ENCODE assay signal across 22 cellular contexts in genomic region chr20:54662064-54662463, GRCh38.
"Had no signal": no experiment of that assay in that cellular context is flagged by ENCODE, and none has a peak within 500 bp of the region (broad histone marks: within the 10 kb centered on the region; RNA-seq: fewer than 3 reads in every experiment).

No MANE protein-coding gene starts in this region.

- H3K27ac ChIP-seq: body of pancreas, dorsolateral prefrontal cortex, lower lobe of right lung, skin epidermis, transverse colon, vagina had no signal

- H3K36me3 ChIP-seq: lower lobe of right lung, transverse colon, vagina had no signal

- H3K9me3 ChIP-seq: body of pancreas, lower lobe of right lung, transverse colon, vagina had no signal

- ATAC-seq: activated T-cell treated with anti-CD3 and anti-CD28 coated beads, Interleukin-2, amount 50 U/mL, for 4 hours; body of pancreas; left cardiac atrium; lower lobe of right lung; natural killer cell treated with Interleukin-12 subunit alpha and Interleukin-12 subunit beta and Interleukin-15 and Interleukin-18, amount 100 ng/mL, for 72 hours; right cardiac atrium had no signal

- H3K4me1 ChIP-seq: body of pancreas, lower lobe of right lung, transverse colon, vagina had no signal

- H3K4me3 ChIP-seq: body of pancreas, dorsolateral prefrontal cortex, lower lobe of right lung, skin epidermis, transverse colon, vagina had no signal

- H3K27ac Mint-ChIP-seq: activated naive CD4-positive, alpha-beta T cell treated with anti-CD3 and anti-CD28 coated beads for 36 hours; natural killer cell treated with Interleukin-12 subunit alpha and Interleukin-12 subunit beta and Interleukin-15 and Interleukin-18, amount 100 ng/mL, for 72 hours; progenitor cell of endocrine pancreas; stimulated activated naive CD8-positive, alpha-beta T cell treated with anti-CD3 and anti-CD28 coated beads, Interleukin-15, Interleukin-2, amounts not matched to agents 100 ng/mL and 50 ng/mL, for 24 hours had no signal

- H3K4me3 Mint-ChIP-seq: activated naive CD4-positive, alpha-beta T cell treated with anti-CD3 and anti-CD28 coated beads for 36 hours; activated T-cell treated with anti-CD3 and anti-CD28 coated beads, Interleukin-2, amount 50 U/mL, for 4 hours; natural killer cell treated with Interleukin-12 subunit alpha and Interleukin-12 subunit beta and Interleukin-15 and Interleukin-18, amount 100 ng/mL, for 72 hours; stimulated activated naive CD8-positive, alpha-beta T cell treated with anti-CD3 and anti-CD28 coated beads, Interleukin-15, Interleukin-2, amounts not matched to agents 100 ng/mL and 50 ng/mL, for 24 hours had no signal

- H3K9me3 Mint-ChIP-seq: activated naive CD4-positive, alpha-beta T cell treated with anti-CD3 and anti-CD28 coated beads for 36 hours; activated T-cell treated with anti-CD3 and anti-CD28 coated beads, Interleukin-2, amount 50 U/mL, for 4 hours; natural killer cell treated with Interleukin-12 subunit alpha and Interleukin-12 subunit beta and Interleukin-15 and Interleukin-18, amount 100 ng/mL, for 72 hours; stimulated activated naive CD8-positive, alpha-beta T cell treated with anti-CD3 and anti-CD28 coated beads, Interleukin-15, Interleukin-2, amounts not matched to agents 100 ng/mL and 50 ng/mL, for 24 hours had no signal

- DNase-seq: activated CD4-positive, alpha-beta T cell treated with anti-CD3 and anti-CD28 coated beads, Interleukin-2, amount 50 U/mL, for 1 hour; activated CD4-positive, CD25-positive, alpha-beta regulatory T cell treated with anti-CD3 and anti-CD28 coated beads, Interleukin-2, amount 50 U/mL, for 72 hours; activated CD8-positive, alpha-beta memory T cell treated with anti-CD3 and anti-CD28 coated beads, Interleukin-2, amount 50 U/mL, for 4 hours; activated naive CD4-positive, alpha-beta T cell treated with anti-CD3 and anti-CD28 coated beads for 36 hours; activated T-cell treated with anti-CD3 and anti-CD28 coated beads, Interleukin-2, amount 50 U/mL, for 4 hours; body of pancreas; central memory CD4-positive, alpha-beta T cell; dorsolateral prefrontal cortex; erythroblast; foreskin melanocyte; hypothalamus; left cardiac atrium; lower lobe of right lung; occipital lobe; right cardiac atrium; stimulated activated CD4-positive, alpha-beta T cell treated with anti-CD3 and anti-CD28 coated beads, Interleukin-2, amount 100 ng/mL, for 48 hours; transverse colon had no signal

- H3K27me3 ChIP-seq: body of pancreas, transverse colon, vagina had no signal

- H3K36me3 Mint-ChIP-seq: natural killer cell treated with Interleukin-12 subunit alpha and Interleukin-12 subunit beta and Interleukin-15 and Interleukin-18, amount 100 ng/mL, for 72 hours had no signal
